Comparison of ENCODE assay signal across 17 cellular contexts in the genomic region with DNA sequence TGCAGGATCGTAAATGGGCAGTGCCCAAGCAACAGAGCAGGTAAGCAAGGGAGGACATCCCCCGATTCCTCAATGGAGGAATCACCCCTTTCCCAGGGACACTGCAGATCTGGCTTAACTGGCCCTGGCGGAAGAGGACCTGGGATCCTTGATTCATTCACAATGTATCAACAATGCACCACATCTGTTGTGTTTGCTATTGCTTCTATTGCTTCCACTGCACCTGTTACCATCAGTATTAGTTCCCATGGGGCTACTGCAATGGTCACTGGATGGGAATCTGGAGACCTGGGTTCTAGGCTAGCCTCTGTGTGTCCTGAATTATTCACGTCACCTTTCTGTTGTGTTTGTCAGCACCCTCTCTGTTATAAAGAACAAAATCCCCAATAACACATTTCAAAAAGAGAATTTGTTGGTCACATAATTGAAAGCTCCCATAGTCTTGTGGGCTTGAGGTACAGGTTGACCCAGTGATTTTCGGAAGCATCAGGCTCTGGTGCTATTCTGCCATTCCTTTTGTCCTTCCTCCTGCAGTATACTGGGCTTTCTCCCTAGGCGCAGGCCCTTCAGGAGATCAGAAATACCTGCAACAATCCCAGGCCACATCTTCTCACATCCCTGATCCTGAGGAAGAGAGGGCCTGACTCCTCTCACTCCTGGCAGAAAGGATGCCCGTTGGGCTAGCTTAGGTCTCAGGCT.
DNase-seq lines count a peak whose midpoint lies in the region; ATAC-seq, FAIRE-seq and TF ChIP-seq lines count a peak whose summit lies in the region.
"Had no signal": no experiment of that assay in that cellular context is flagged by ENCODE, and none has a peak within 500 bp of the region (broad histone marks: within the 10 kb centered on the region; RNA-seq: fewer than 3 reads in every experiment).

No MANE protein-coding gene starts in this region.

- H3K4me1 ChIP-seq in astrocyte (ENCODE audit: insufficient read depth, low read length) (peaks cover 32% of the 10 kb centered on the region), liver (ENCODE audit: control insufficient read depth in 4 of 4, insufficient read depth in 4 of 4, low read length in 3 of 4) (peaks cover 16 to 36% (median 28%) of the 10 kb centered on the region in 4 donors), neural progenitor cell (no peaks in the 10 kb centered on the region), skeletal muscle tissue (ENCODE audit: control insufficient read depth in 3 of 3, insufficient read depth in 3 of 3, low read length in 3 of 3) (peaks cover 49 to 66% (median 59%) of the 10 kb centered on the region in 3 donors), uterus (no peaks in the 10 kb centered on the region)
- H3K4me1 ChIP-seq: BE2C had no signal

- no peaks in the 10 kb centered on the region for H3K9me3 Mint-ChIP-seq in astrocyte (ENCODE audit: unreplicated experiment)
- no peaks in the 10 kb centered on the region for H3K9me3 Mint-ChIP-seq in neural progenitor cell
- no peaks in the 10 kb centered on the region for H3K9me3 Mint-ChIP-seq in activated CD4-positive, alpha-beta T cell treated with anti-CD3 and anti-CD28 coated beads for 36 hours (ENCODE audit: low read depth)
- H3K9me3 Mint-ChIP-seq: CD4-positive, alpha-beta memory T cell; HFFc6 had no signal

- H3K4me2 ChIP-seq in astrocyte (ENCODE audit: low read length) (no peak overlapping the region), neural progenitor cell (no peak overlapping the region)
- H3K4me2 ChIP-seq: A549 had no signal

- no peak for TF ChIP-seq POLR2A in uterus (IDR thresholded peaks at IDR 0.05)

- no peaks in the 10 kb centered on the region for H3F3A ChIP-seq in neural progenitor cell (ENCODE audit: low read depth)

- H3K27me3 ChIP-seq in astrocyte (ENCODE audit: insufficient read depth, low read length) (peaks cover 10% of the 10 kb centered on the region), liver (ENCODE audit: control insufficient read depth in 4 of 4, insufficient read depth in 4 of 4, low read length in 3 of 4) (no peaks in the 10 kb centered on the region), neural progenitor cell (peaks cover 17% of the 10 kb centered on the region), skeletal muscle tissue (ENCODE audit: control insufficient read depth in 3 of 3, insufficient read depth in 3 of 3, low read length in 3 of 3) (no peaks in the 10 kb centered on the region), uterus (no peaks in the 10 kb centered on the region)
- H3K27me3 ChIP-seq: BE2C had no signal

- intact Hi-C loops in activated CD4-positive, alpha-beta T cell treated with anti-CD3 and anti-CD28 coated beads for 36 hours (cut with DNase I, micrococcal nuclease), result no loop called here
- intact Hi-C loops in uterus (cut with DNase I; ENCODE audit: low total_unique reads), result no loop called here

- peaks cover 15% of the 10 kb centered on the region for H3K27me3 Mint-ChIP-seq in astrocyte (ENCODE audit: low read depth, unreplicated experiment)
- H3K27me3 Mint-ChIP-seq in neural progenitor cell (ENCODE audit: insufficient read depth, low read depth), result peaks cover 12% of the 10 kb centered on the region
- peaks cover 3% of the 10 kb centered on the region for H3K27me3 Mint-ChIP-seq in activated CD4-positive, alpha-beta T cell treated with anti-CD3 and anti-CD28 coated beads for 36 hours

- no peaks in the 10 kb centered on the region for H3K79me2 ChIP-seq in astrocyte (ENCODE audit: insufficient read depth, low read length)
- no peaks in the 10 kb centered on the region for H3K79me2 ChIP-seq in neural progenitor cell (ENCODE audit: low read depth)

- H3K4me3 ChIP-seq in astrocyte (ENCODE audit: insufficient read depth, low read depth, low read length), result no peak overlapping the region
- H3K4me3 ChIP-seq in liver (ENCODE audit: low read depth in 1 of 3, low read length in 3 of 3), result no peak overlapping the region
- no peak overlapping the region for H3K4me3 ChIP-seq in neural progenitor cell
- H3K4me3 ChIP-seq in skeletal muscle tissue (ENCODE audit: low read length in 3 of 3), result peak overlapping the region in 2 of 3 donors; percentile 8 to 25
- no peak overlapping the region for H3K4me3 ChIP-seq in uterus
- H3K4me3 ChIP-seq: A549 had no signal

- ATAC-seq in activated CD4-positive, alpha-beta T cell treated with anti-CD3 and anti-CD28 coated beads for 36 hours, result no peak

- no peak for DNase-seq in astrocyte (ENCODE audit: low read depth)
- DNase-seq in neural progenitor cell (ENCODE audit: low spot score), result no peak
- no peak for DNase-seq in activated CD4-positive, alpha-beta T cell treated with anti-CD3 and anti-CD28 coated beads for 36 hours
- DNase-seq in stimulated activated CD4-positive, alpha-beta T cell treated with anti-CD3 and anti-CD28 coated beads, Interleukin-4, amount 100 ng/mL, for 4 hours, result no peak
- DNase-seq in uterus, result no peak
- DNase-seq in SKM-1 (lab: John Stamatoyannopoulos, UW; ENCODE audit: unreplicated experiment), result no peak
- DNase-seq: BE2C; CD4-positive, alpha-beta memory T cell; DND-41; GDM1; HCEC 1CT; HFFc6 had no signal

- H3K4me1 Mint-ChIP-seq in astrocyte (ENCODE audit: low read depth, unreplicated experiment), result peaks cover 46% of the 10 kb centered on the region
- peaks cover 33% of the 10 kb centered on the region for H3K4me1 Mint-ChIP-seq in neural progenitor cell
- H3K4me1 Mint-ChIP-seq in activated CD4-positive, alpha-beta T cell treated with anti-CD3 and anti-CD28 coated beads for 36 hours, result no peaks in the 10 kb centered on the region
- H3K4me1 Mint-ChIP-seq: CD4-positive, alpha-beta memory T cell had no signal

- H3K36me3 Mint-ChIP-seq in astrocyte (ENCODE audit: low read depth, unreplicated experiment) (no peaks in the 10 kb centered on the region), neural progenitor cell (no peaks in the 10 kb centered on the region)
- H3K36me3 Mint-ChIP-seq in activated CD4-positive, alpha-beta T cell treated with anti-CD3 and anti-CD28 coated beads for 36 hours (ENCODE audit: low read depth), result no peaks in the 10 kb centered on the region
- H3K36me3 Mint-ChIP-seq: CD4-positive, alpha-beta memory T cell had no signal

- FAIRE-seq in astrocyte (lab: Jason Lieb, UNC), result no peak
- FAIRE-seq: A549, GM12892 had no signal

- WGBS in liver, result 89% methylated on average over 7 of the region's 7 CpGs

- H4K20me1 ChIP-seq in astrocyte (ENCODE audit: insufficient read depth, low read length) (no peaks in the 10 kb centered on the region), neural progenitor cell (ENCODE audit: low read depth) (no peaks in the 10 kb centered on the region)

- no peak overlapping the region for H3K4me3 Mint-ChIP-seq in astrocyte (ENCODE audit: unreplicated experiment)
- no peak overlapping the region for H3K4me3 Mint-ChIP-seq in neural progenitor cell
- no peak overlapping the region for H3K4me3 Mint-ChIP-seq in activated CD4-positive, alpha-beta T cell treated with anti-CD3 and anti-CD28 coated beads for 36 hours
- H3K4me3 Mint-ChIP-seq: CD4-positive, alpha-beta memory T cell had no signal

- peak overlapping the region; percentile 58 for H3K27ac Mint-ChIP-seq in astrocyte (ENCODE audit: unreplicated experiment)
- peak overlapping the region; percentile 48 for H3K27ac Mint-ChIP-seq in neural progenitor cell
- H3K27ac Mint-ChIP-seq in activated CD4-positive, alpha-beta T cell treated with anti-CD3 and anti-CD28 coated beads for 36 hours, result no peak overlapping the region
- H3K27ac Mint-ChIP-seq: CD4-positive, alpha-beta memory T cell had no signal

- TF ChIP-seq RAD21 in liver (IDR thresholded peaks at IDR 0.05), result no peak

- no peaks in the 10 kb centered on the region for H3K36me3 ChIP-seq in astrocyte (ENCODE audit: insufficient read depth, low read length)
- no peaks in the 10 kb centered on the region for H3K36me3 ChIP-seq in liver (ENCODE audit: control insufficient read depth in 4 of 4, insufficient read depth in 3 of 4, low read depth in 1 of 4, low read length in 3 of 4)
- H3K36me3 ChIP-seq in neural progenitor cell, result no peaks in the 10 kb centered on the region
- no peaks in the 10 kb centered on the region for H3K36me3 ChIP-seq in skeletal muscle tissue (ENCODE audit: control insufficient read depth in 3 of 3, insufficient read depth in 3 of 3, low read length in 3 of 3)
- H3K36me3 ChIP-seq in uterus, result no peaks in the 10 kb centered on the region
- H3K36me3 ChIP-seq: BE2C had no signal

- TF ChIP-seq CTCF in astrocyte (IDR thresholded peaks at IDR 0.05; ENCODE audit: insufficient read depth, low read depth, low read length) (no peak), liver (IDR thresholded peaks at IDR 0.05; ENCODE audit: low read depth, low read length, missing input control) (no peak), neural progenitor cell (IDR thresholded peaks at IDR 0.05) (no peak), uterus (IDR thresholded peaks at IDR 0.05) (no peak)

- H3K9ac ChIP-seq in astrocyte (ENCODE audit: low read length) (no peak overlapping the region), liver (ENCODE audit: low read depth in 1 of 2, low read length in 2 of 2) (no peak overlapping the region), neural progenitor cell (no peak overlapping the region), skeletal muscle tissue (ENCODE audit: low read depth in 1 of 3, low read length in 3 of 3) (peak overlapping the region; percentile 63 to 80 (median 69))

- POLR2A ChIA-PET in activated CD4-positive, alpha-beta T cell treated with anti-CD3 and anti-CD28 coated beads for 36 hours (lab: Charles Lee), result no interaction called here

- H3K9me3 ChIP-seq in astrocyte (ENCODE audit: insufficient read depth, low read depth, low read length), result no peaks in the 10 kb centered on the region
- no peaks in the 10 kb centered on the region for H3K9me3 ChIP-seq in liver (ENCODE audit: control insufficient read depth in 4 of 4, low read length in 3 of 4)
- H3K9me3 ChIP-seq in neural progenitor cell (ENCODE audit: low read depth), result no peaks in the 10 kb centered on the region
- no peaks in the 10 kb centered on the region for H3K9me3 ChIP-seq in skeletal muscle tissue (ENCODE audit: control insufficient read depth in 3 of 3, low read length in 3 of 3)
- H3K9me3 ChIP-seq in uterus, result no peaks in the 10 kb centered on the region
- H3K9me3 ChIP-seq: A549, BE2C had no signal

- H2AFZ ChIP-seq in astrocyte (ENCODE audit: low read depth, low read length), result no peak overlapping the region
- H2AFZ ChIP-seq in neural progenitor cell (replicated peaks), result no peak overlapping the region

- no peak overlapping the region for H3K27ac ChIP-seq in astrocyte (ENCODE audit: low read depth, low read length)
- peak overlapping the region; percentile 74 for H3K27ac ChIP-seq in liver (ENCODE audit: low read depth in 1 of 2, low read length in 2 of 2)
- no peak overlapping the region for H3K27ac ChIP-seq in neural progenitor cell
- H3K27ac ChIP-seq in skeletal muscle tissue (ENCODE audit: low read depth, low read length), result peak overlapping the region; percentile 90
- H3K27ac ChIP-seq in uterus, result no peak overlapping the region
- H3K27ac ChIP-seq: C4-2B had no signal

- CTCF ChIA-PET in activated CD4-positive, alpha-beta T cell treated with anti-CD3 and anti-CD28 coated beads for 36 hours (lab: Charles Lee), result no interaction called here

TF ChIP-seq in liver, 16 proteins besides CTCF, POLR2A, EP300 and RAD21 (continues in another document):
- TF ChIP-seq FOXA1 (IDR thresholded peaks at IDR 0.05) (no peak), YY1 (IDR thresholded peaks at IDR 0.05) (no peak), RXRA (IDR thresholded peaks at IDR 0.05) (no peak), HNF4G (IDR thresholded peaks at IDR 0.05) (no peak)

Comparison
In these comparisons a context has a peak if more than half of its experiments do, and no peak if none do; other contexts are left out.
1. H3K27ac ChIP-seq: peak in liver (2 of 2) and skeletal muscle tissue (single experiment); none in astrocyte (single experiment), neural progenitor cell (single experiment) and uterus (0 of 2).
2. H3K4me3 ChIP-seq: peak in skeletal muscle tissue (2 of 3); none in astrocyte (single experiment), liver (0 of 3), neural progenitor cell (single experiment) and uterus (0 of 2).
3. H3K9ac ChIP-seq: peak in skeletal muscle tissue (3 of 3); none in astrocyte (single experiment), liver (0 of 2) and neural progenitor cell (single experiment).